8 cellular contexts compared by ENCODE assay signal in the genomic region with DNA sequence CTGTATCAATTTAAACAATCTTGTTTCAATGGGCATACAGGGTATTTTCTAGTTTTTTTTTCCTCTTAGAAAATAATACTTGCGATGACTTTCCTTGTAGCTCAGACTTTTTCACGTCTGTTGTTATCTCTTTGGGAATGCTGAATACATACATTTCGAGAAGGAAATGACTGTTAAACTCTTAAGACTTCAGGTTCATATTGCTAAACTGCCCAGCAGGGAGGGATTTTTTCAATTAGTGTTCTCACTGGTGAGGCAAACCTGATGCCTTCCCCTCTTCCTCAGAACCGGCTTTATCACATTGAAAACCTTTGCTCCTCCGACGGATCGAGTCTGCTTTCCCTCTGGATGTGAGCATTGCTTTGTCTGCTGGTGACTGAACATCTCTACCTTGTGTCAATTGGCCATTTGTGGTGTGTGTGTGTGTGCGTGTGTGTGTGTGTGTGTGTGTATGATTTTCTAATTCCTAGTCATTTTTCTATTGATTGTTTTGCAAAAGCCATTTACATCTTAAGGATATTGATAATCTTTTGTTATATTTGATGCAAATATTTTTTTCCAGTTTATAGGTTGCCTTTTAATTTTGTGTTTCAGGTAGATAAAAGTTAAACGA. TPM values are rescaled to one million over a fixed set of nuclear protein-coding genes. Genes with fewer than 3 reads are reported as not detected.
DNase-seq lines count a peak whose midpoint lies in the region; ATAC-seq and TF ChIP-seq lines count a peak whose summit lies in the region.

No MANE protein-coding gene starts in this region.

- DNase-seq in NCI-H2227 (lab: John Stamatoyannopoulos, UW; ENCODE audit: unreplicated experiment) (peak; percentile 54), left colon (peak; percentile 28 to 37), thoracic aorta (ENCODE audit: low spot score) (no peak), NCI-H748 treated with DMSO at 0.1 percent for 48 hours (lab: John Stamatoyannopoulos, UW) (no peak), D341Med (ENCODE audit: low spot score) (no peak), NCI-H1930 (lab: John Stamatoyannopoulos, UW) (no peak)

- H3K4me1 ChIP-seq in DOHH2 (ENCODE audit: control insufficient read depth, low read length) = peaks cover 84% of the 10 kb centered on the region
- peaks cover 21 to 63% of the 10 kb centered on the region in 2 donors for H3K4me1 ChIP-seq in thoracic aorta (ENCODE audit: control insufficient read depth in 1 of 2, low read depth in 2 of 2)

- H3F3A ChIP-seq in DOHH2 (ENCODE audit: control insufficient read depth, insufficient read depth) = peaks cover 76% of the 10 kb centered on the region

- H3K27ac ChIP-seq in DOHH2 (ENCODE audit: low read depth, low read length) (peak overlapping the region; percentile 90), angular gyrus (ENCODE audit: low read depth, low read length) (peak overlapping the region; percentile 56), thoracic aorta (peak overlapping the region; percentile 55 to 100)

- H3K9me3 ChIP-seq in DOHH2 (ENCODE audit: control insufficient read depth, insufficient read depth, low read length) = no peaks in the 10 kb centered on the region
- no peaks in the 10 kb centered on the region for H3K9me3 ChIP-seq in thoracic aorta

- H3K79me2 ChIP-seq in DOHH2 (ENCODE audit: control insufficient read depth, low read length) = peaks cover 96% of the 10 kb centered on the region

- ATAC-seq in left colon (peak; percentile 1), thoracic aorta (ENCODE audit: insufficient number of reproducible peaks, low FRiP score, low read depth) (no peak)

- peak overlapping the region; percentile 76 for H3K4me3 ChIP-seq in DOHH2 (ENCODE audit: low read length)
- peak overlapping the region; percentile 94 for H3K4me3 ChIP-seq in thoracic aorta

- H3K27me3 ChIP-seq in DOHH2 (ENCODE audit: control insufficient read depth, low read length) (no peaks in the 10 kb centered on the region), thoracic aorta (replicated peaks; ENCODE audit: insufficient read depth) (no peaks in the 10 kb centered on the region)

- peak overlapping the region; percentile 88 for H3K4me2 ChIP-seq in DOHH2 (ENCODE audit: low read length)

- H3K9me2 ChIP-seq in DOHH2 (replicated peaks; ENCODE audit: control insufficient read depth, low read length) = no peaks in the 10 kb centered on the region

- TF ChIP-seq CTCF in DOHH2 (IDR thresholded peaks at IDR 0.05; ENCODE audit: low read depth, low read length, poor library complexity, severe bottlenecking) (no peak), thoracic aorta (IDR thresholded peaks at IDR 0.05) (no peak)

- H3K36me3 ChIP-seq in DOHH2 (ENCODE audit: control insufficient read depth, low read length) (peaks cover 84% of the 10 kb centered on the region), thoracic aorta (peaks cover 35% of the 10 kb centered on the region)

- peaks cover 14% of the 10 kb centered on the region; the same call in 1 of the 2 replicates for H4K20me1 ChIP-seq in DOHH2 (ENCODE audit: control insufficient read depth, insufficient read depth, low read depth, low read length)

- intact Hi-C loops in left colon (cut with DNase I, micrococcal nuclease) = no loop called here

RNA-seq across cellular contexts. Expression of a gene that starts 6.6 kb away (rescaled TPM):
- total RNA-seq in left colon (1,000 to 10,000 TPM in 1 of 2 donors, 100 to 1,000 TPM in 1; 818 to 1,135 TPM), thoracic aorta (1,000 to 10,000 TPM in 1 of 2 donors, 100 to 1,000 TPM in 1; 848 to 1,659 TPM)

RNA-seq across cellular contexts. Expression of a gene that starts 42.7 kb away (rescaled TPM):
- total RNA-seq in left colon = 10 to 100 TPM; 38.1 to 42.2 TPM
- 10 to 100 TPM; 45.2 to 45.9 TPM for total RNA-seq in thoracic aorta

RNA-seq across cellular contexts. Expression of a gene that starts 46.7 kb away (rescaled TPM):
- total RNA-seq in left colon = 1 to 10 TPM; 5.8 to 8.4 TPM
- 10 to 100 TPM; 19.0 to 26.7 TPM for total RNA-seq in thoracic aorta

Comparison
In these comparisons a context has a peak if more than half of its experiments do, and no peak if none do; other contexts are left out.
1. DNase-seq: peak in NCI-H2227 (single experiment) and left colon (2 of 2); none in thoracic aorta (single experiment), NCI-H748 treated with DMSO at 0.1 percent for 48 hours (single experiment), D341Med (single experiment) and NCI-H1930 (0 of 2).
2. Peak in every context shown above with its lines, with median percentiles within 50 percentile points of each other: H3K27ac ChIP-seq.